In the genomic region with DNA sequence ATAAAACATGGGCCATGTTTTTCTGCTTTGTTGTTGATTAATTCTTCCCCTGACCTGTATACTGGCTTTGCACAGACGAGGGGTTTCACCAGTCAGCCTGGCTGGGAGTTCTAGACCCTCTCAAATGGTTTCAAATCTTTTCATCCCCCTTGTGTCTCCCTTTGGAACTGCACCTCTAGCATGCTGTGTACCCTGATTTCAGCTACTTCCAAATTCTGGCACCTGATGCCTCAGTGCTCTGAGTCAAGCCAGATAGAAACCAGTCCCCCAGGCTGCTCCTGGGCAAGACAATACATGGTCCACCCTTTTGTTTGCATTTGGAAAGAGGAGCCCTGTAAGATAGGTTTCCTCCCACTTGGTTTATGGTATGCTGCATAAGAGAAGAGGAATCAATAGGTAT, we compare ENCODE assay signal across 8 cellular contexts.
DNase-seq lines count a peak whose midpoint lies in the region; ATAC-seq, FAIRE-seq and TF ChIP-seq lines count a peak whose summit lies in the region.

No MANE protein-coding gene starts in this region.

- peaks cover 4% of the 10 kb centered on the region for H3K4me1 Mint-ChIP-seq in CD14-positive monocyte

- H3K4me2 ChIP-seq in HCT116 (ENCODE audit: low read length) (no peak overlapping the region), keratinocyte (ENCODE audit: control insufficient read depth, extremely low read depth, insufficient read depth, low read depth, low read length) (no peak overlapping the region)

- H3K9ac ChIP-seq in HCT116 (ENCODE audit: low read length) (no peak overlapping the region), keratinocyte (ENCODE audit: control insufficient read depth, extremely low read depth, insufficient read depth, low read length) (no peak overlapping the region)

- H3K27me3 Mint-ChIP-seq in CD14-positive monocyte (ENCODE audit: low read depth in 3 of 3): peaks cover 0 to 2% (median 0%) of the 10 kb centered on the region in 3 donors

- H3K4me3 ChIP-seq in HCT116 (replicated peaks in 1 of 2; ENCODE audit: low read depth in 1 of 2, low read length in 2 of 2) (no peak overlapping the region), keratinocyte (ENCODE audit: control insufficient read depth in 2 of 3, extremely low read depth in 1 of 3, insufficient read depth in 2 of 3, low read depth in 1 of 3, low read length in 3 of 3) (no peak overlapping the region), uterus (no peak overlapping the region)

- H3K9me3 Mint-ChIP-seq in CD14-positive monocyte: peaks cover 0 to 3% (median 0%) of the 10 kb centered on the region in 7 donors

- H3K4me1 ChIP-seq in HCT116 (ENCODE audit: control insufficient read depth in 1 of 2, insufficient read depth in 2 of 2, low read length in 2 of 2): no peaks in the 10 kb centered on the region
- H3K4me1 ChIP-seq in keratinocyte (ENCODE audit: control insufficient read depth, extremely low read depth, insufficient read depth, low read length): no peaks in the 10 kb centered on the region
- no peaks in the 10 kb centered on the region for H3K4me1 ChIP-seq in uterus

- no peaks in the 10 kb centered on the region for H3K9me2 ChIP-seq in HCT116 (ENCODE audit: insufficient read depth)

- H2AFZ ChIP-seq in HCT116 (ENCODE audit: low read depth, low read length, poor library complexity, severe bottlenecking) (no peak overlapping the region), keratinocyte (ENCODE audit: control insufficient read depth, low read length) (no peak overlapping the region)

- CTCF ChIA-PET in HCT116 (lab: Charles Lee): no interaction called here

- DNase-seq in CD14-positive monocyte (ENCODE audit: low spot score) (no peak), HCT116 (ENCODE audit: low read depth, low spot score) (peak; percentile 0), UCSD-AML1 (lab: John Stamatoyannopoulos, UW; ENCODE audit: unreplicated experiment) (peak; percentile 10), keratinocyte (ENCODE audit: low read depth, low spot score) (no peak), mucosa of gallbladder (ENCODE audit: low spot score) (no peak), uterus (no peak)

- TF ChIP-seq CTCF in CD14-positive monocyte (IDR thresholded peaks at IDR 0.05): peak; percentile 69
- peak in 2 of 3 experiments; percentile 41 to 46; a peak in 3 of 6 replicates for TF ChIP-seq CTCF in HCT116 (IDR thresholded peaks at IDR 0.05 in 2 of 3, conservative IDR thresholded peaks at IDR 0.05 in 1 of 3; ENCODE audit: borderline replicate concordance in 1 of 3, insufficient read depth in 1 of 3, low read depth in 2 of 3, low read length in 2 of 3)
- TF ChIP-seq CTCF in keratinocyte (optimal IDR thresholded peaks at IDR 0.05 in 1 of 3, IDR thresholded peaks at IDR 0.05 in 1 of 3, conservative IDR thresholded peaks at IDR 0.05 in 1 of 3; ENCODE audit: extremely low read depth in 1 of 3, insufficient read depth in 2 of 3, low read length in 3 of 3): peak; percentile 61 to 68 (median 65)
- no peak for TF ChIP-seq CTCF in uterus (IDR thresholded peaks at IDR 0.05)

- H3K27me3 ChIP-seq in HCT116 (ENCODE audit: insufficient read depth, low read length): no peaks in the 10 kb centered on the region
- H3K27me3 ChIP-seq in keratinocyte (ENCODE audit: control insufficient read depth, extremely low read depth, insufficient read depth, low read length): no peaks in the 10 kb centered on the region
- no peaks in the 10 kb centered on the region for H3K27me3 ChIP-seq in uterus

- no peak overlapping the region for H3K27ac Mint-ChIP-seq in CD14-positive monocyte

- no peaks in the 10 kb centered on the region for H4K20me1 ChIP-seq in HCT116 (ENCODE audit: insufficient read depth)
- H4K20me1 ChIP-seq in keratinocyte (ENCODE audit: control insufficient read depth, extremely low read depth, insufficient read depth, low read length): no peaks in the 10 kb centered on the region

- TF ChIP-seq POLR2A in HCT116 (IDR thresholded peaks at IDR 0.05; ENCODE audit: borderline replicate concordance, extremely low read depth, insufficient read depth, insufficient read length): no peak
- TF ChIP-seq POLR2A in uterus (IDR thresholded peaks at IDR 0.05): no peak

- H3K36me3 Mint-ChIP-seq in CD14-positive monocyte: no peaks in the 10 kb centered on the region

- FAIRE-seq in keratinocyte (lab: Jason Lieb, UNC): no peak

- dilution Hi-C loops in keratinocyte (cut with MboI; ENCODE audit: extremely low pct_ligation_motif_present, low sequenced_read_pairs): no loop called here

- H3K79me2 ChIP-seq in HCT116 (ENCODE audit: insufficient read depth, low read length) (no peaks in the 10 kb centered on the region), keratinocyte (ENCODE audit: control insufficient read depth, insufficient read depth, low read length) (no peaks in the 10 kb centered on the region)

- H3K4me3 Mint-ChIP-seq in CD14-positive monocyte: no peak overlapping the region

- H3K36me3 ChIP-seq in HCT116 (ENCODE audit: control insufficient read depth in 1 of 2, insufficient read depth in 2 of 2, low read length in 2 of 2): no peaks in the 10 kb centered on the region
- H3K36me3 ChIP-seq in keratinocyte (ENCODE audit: control insufficient read depth in 2 of 2, extremely low read depth in 1 of 2, insufficient read depth in 2 of 2, low read length in 2 of 2): no peaks in the 10 kb centered on the region
- H3K36me3 ChIP-seq in uterus: no peaks in the 10 kb centered on the region

- H3K27ac ChIP-seq in HCT116 (ENCODE audit: low read depth, low read length): no peak overlapping the region
- no peak overlapping the region for H3K27ac ChIP-seq in keratinocyte (ENCODE audit: control insufficient read depth, insufficient read depth, low read length)
- no peak overlapping the region for H3K27ac ChIP-seq in uterus

- H3K9me3 ChIP-seq in HCT116 (ENCODE audit: control insufficient read depth in 1 of 2, insufficient read depth in 1 of 2, low read depth in 1 of 2, low read length in 2 of 2) (peaks cover 16 to 24% of the 10 kb centered on the region in 2 experiments; a peak in 2 of 4 replicates), keratinocyte (ENCODE audit: control insufficient read depth, low read depth, low read length) (no peaks in the 10 kb centered on the region), uterus (no peaks in the 10 kb centered on the region)

- H3K9me1 ChIP-seq in keratinocyte (ENCODE audit: control insufficient read depth, extremely low read depth, insufficient read depth, low read length): no peaks in the 10 kb centered on the region

- no peak for ATAC-seq in HCT116
- no peak for ATAC-seq in HG03135 (IDR thresholded peaks at IDR 0.05; ENCODE audit: unreplicated experiment)
- ATAC-seq in HG03457 (IDR thresholded peaks at IDR 0.05; ENCODE audit: unreplicated experiment): no peak

- POLR2A ChIA-PET in HCT116 (lab: Charles Lee): no interaction called here

- TF ChIP-seq RAD21 in HCT116 (IDR thresholded peaks at IDR 0.05; ENCODE audit: low read depth): no peak

- intact Hi-C loops in CD14-positive monocyte (cut with micrococcal nuclease): no loop called here
- intact Hi-C loops in HCT116 (cut with micrococcal nuclease): loop anchor here (10.0 kb wide), 1 partner anchor 533 kb away; no protein-coding TSS in a partner anchor
- intact Hi-C loops in uterus (cut with DNase I; ENCODE audit: low total_unique reads): no loop called here

- RAD21 ChIA-PET in HCT116 (lab: Charles Lee; ENCODE audit: low non-redundant PET in 1 of 2, low total read pairs in 2 of 2, uncharacterized antibody in 2 of 2, unreplicated experiment in 2 of 2): no interaction called here

- BruUV-seq in HCT116 (replicated peaks; lab: Mats Ljungman, UMichigan): no TSS peak

TF ChIP-seq in HCT116, 20 proteins besides CTCF, POLR2A, EP300 and RAD21:
- TF ChIP-seq CEBPB (IDR thresholded peaks at IDR 0.05; ENCODE audit: low read depth) (no peak), YY1 (IDR thresholded peaks at IDR 0.05; ENCODE audit: extremely low read depth, insufficient replicate concordance, low read depth, low read length) (no peak), CBX3 (IDR thresholded peaks at IDR 0.05; ENCODE audit: low read depth) (no peak), FOSL1 (IDR thresholded peaks at IDR 0.05; ENCODE audit: low read depth) (no peak)

Comparison
In these comparisons a context has a peak if more than half of its experiments do, and no peak if none do; other contexts are left out.
1. DNase-seq: peak in HCT116 (single experiment) and UCSD-AML1 (single experiment); none in CD14-positive monocyte (single experiment), keratinocyte (single experiment), mucosa of gallbladder (single experiment) and uterus (0 of 2).
2. CTCF ChIP-seq: peak in CD14-positive monocyte (single experiment), HCT116 (2 of 3) and keratinocyte (3 of 3); none in uterus (0 of 4).